ENCODE assay signal across 17 cellular contexts in the genomic region with DNA sequence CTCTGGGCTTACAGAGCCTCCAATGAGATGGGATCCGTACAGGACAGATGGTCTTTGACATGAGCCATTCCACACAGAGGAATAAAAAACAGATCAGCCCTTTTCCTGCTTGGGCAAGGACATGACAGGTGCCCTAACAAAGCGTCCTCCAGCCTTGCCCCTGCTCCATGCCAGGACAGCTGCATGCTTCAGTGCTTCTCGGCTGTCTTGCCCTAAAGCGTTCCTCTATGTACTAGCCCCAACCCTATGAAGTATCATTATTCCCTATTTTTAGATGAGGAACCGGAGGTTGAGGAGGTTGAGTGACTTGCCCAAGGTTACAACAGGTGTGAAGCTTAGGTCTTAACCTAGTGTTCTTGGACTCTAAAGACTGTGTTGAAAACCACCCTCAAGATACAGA.
"Had no signal": no experiment of that assay in that cellular context is flagged by ENCODE, and none has a peak within 500 bp of the region (broad histone marks: within the 10 kb centered on the region; RNA-seq: fewer than 3 reads in every experiment).

No MANE protein-coding gene starts in this region.

- H3K36me3 ChIP-seq: esophagus muscularis mucosa, gastroesophageal sphincter, prostate gland, right lobe of liver had no signal

- H3K4me3 ChIP-seq: esophagus muscularis mucosa, gastroesophageal sphincter, prostate gland, right lobe of liver, skin epidermis had no signal

- H3K27ac ChIP-seq: epithelial cell of prostate, esophagus muscularis mucosa, gastroesophageal sphincter, parathyroid adenoma, prostate gland, right lobe of liver, skin epidermis had no signal

- DNase-seq: effector memory CD8-positive, alpha-beta T cell; glutamatergic neuron; islet precursor cell; mammary epithelial cell; naive B cell; nephron progenitor cell; right lobe of liver; stimulated activated CD4-positive, alpha-beta T cell treated with anti-CD3 and anti-CD28 coated beads, Interleukin-2, amount 100 ng/mL, for 24 hours; stimulated activated CD4-positive, alpha-beta T cell treated with anti-CD3 and anti-CD28 coated beads, Interleukin-4, amount 100 ng/mL, for 4 hours; stimulated activated naive B cell treated with anti-CD40 and anti-IgM and Interleukin-4, amounts not matched to agents 10 μg/mL and 1 μg/mL and 100 μg/mL, for 72 hours; trophoblast cell had no signal

- H2AFZ ChIP-seq: parathyroid adenoma had no signal

- H3K9me3 ChIP-seq: esophagus muscularis mucosa, gastroesophageal sphincter, prostate gland, right lobe of liver had no signal

- H3K4me1 ChIP-seq: prostate gland, right lobe of liver had no signal

- H3K9ac ChIP-seq: parathyroid adenoma had no signal

- H3K27me3 ChIP-seq: esophagus muscularis mucosa, gastroesophageal sphincter, right lobe of liver had no signal
